In genomic region chr7:155405399-155406318, GRCh38 we compare ENCODE assay signal across 10 cellular contexts. TPM values are rescaled to one million over a fixed set of nuclear protein-coding genes. Genes with fewer than 3 reads are reported as not detected.
DNase-seq lines count a peak whose midpoint lies in the region; ATAC-seq and TF ChIP-seq lines count a peak whose summit lies in the region.
"Had no signal": no experiment of that assay in that cellular context is flagged by ENCODE, and none has a peak within 500 bp of the region (broad histone marks: within the 10 kb centered on the region; RNA-seq: fewer than 3 reads in every experiment).

No MANE protein-coding gene starts in this region.

- H3K27me3 ChIP-seq in OCI-LY3 (ENCODE audit: low read depth, low read length) = peaks cover 22% of the 10 kb centered on the region

- no peaks in the 10 kb centered on the region for H4K20me1 ChIP-seq in OCI-LY3 (ENCODE audit: insufficient read depth, low read length)

- TF ChIP-seq CTCF in OCI-LY3 (IDR thresholded peaks at IDR 0.05; ENCODE audit: low read depth, low read length) (peak; percentile 11; the same call in 1 of the 2 replicates), epithelial cell of proximal tubule (conservative IDR thresholded peaks at IDR 0.05; ENCODE audit: low read depth, low read length) (peak; percentile 40), retinal pigment epithelial cell (conservative IDR thresholded peaks at IDR 0.05; ENCODE audit: low read depth, low read length) (peak; percentile 1)

- H3K27me3 Mint-ChIP-seq in activated T-cell treated with anti-CD3 and anti-CD28 coated beads, Interleukin-2, amount 50 U/mL, for 4 hours (ENCODE audit: low read depth) = peaks cover 45% of the 10 kb centered on the region

- H3K4me3 ChIP-seq in OCI-LY3 (ENCODE audit: low read length) = no peak overlapping the region
- no peak overlapping the region for H3K4me3 ChIP-seq in epithelial cell of proximal tubule (ENCODE audit: low read depth, low read length)
- H3K4me3 ChIP-seq in retinal pigment epithelial cell (ENCODE audit: low read length) = no peak overlapping the region

- H2AFZ ChIP-seq in OCI-LY3 (ENCODE audit: low read depth, low read length) = no peak overlapping the region

- H3K36me3 ChIP-seq in OCI-LY3 (replicated peaks; ENCODE audit: low read depth, low read length) = no peaks in the 10 kb centered on the region

- H3K4me3 Mint-ChIP-seq in activated T-cell treated with anti-CD3 and anti-CD28 coated beads, Interleukin-2, amount 50 U/mL, for 4 hours = no peak overlapping the region

- H3K79me2 ChIP-seq in OCI-LY3 (ENCODE audit: low read length) = no peaks in the 10 kb centered on the region

- H3K9me3 Mint-ChIP-seq in activated T-cell treated with anti-CD3 and anti-CD28 coated beads, Interleukin-2, amount 50 U/mL, for 4 hours = no peaks in the 10 kb centered on the region

- no peaks in the 10 kb centered on the region for H3K9me3 ChIP-seq in OCI-LY3 (ENCODE audit: insufficient read depth, low read length)

- H3K4me2 ChIP-seq in OCI-LY3 (ENCODE audit: low read length) = no peak overlapping the region

- H3K4me1 ChIP-seq in OCI-LY3 (ENCODE audit: low read length) = no peaks in the 10 kb centered on the region

- peaks cover 5% of the 10 kb centered on the region for H3K4me1 Mint-ChIP-seq in activated T-cell treated with anti-CD3 and anti-CD28 coated beads, Interleukin-2, amount 50 U/mL, for 4 hours (ENCODE audit: low read depth)

- no peaks in the 10 kb centered on the region for H3K36me3 Mint-ChIP-seq in activated T-cell treated with anti-CD3 and anti-CD28 coated beads, Interleukin-2, amount 50 U/mL, for 4 hours (ENCODE audit: insufficient read depth)

- H3K27ac ChIP-seq in OCI-LY3 (ENCODE audit: low read length) = no peak overlapping the region

- ATAC-seq in HG03521 (IDR thresholded peaks at IDR 0.05; ENCODE audit: unreplicated experiment) = no peak
- no peak for ATAC-seq in activated T-cell treated with anti-CD3 and anti-CD28 coated beads, Interleukin-2, amount 50 U/mL, for 4 hours
- no peak for ATAC-seq in HG03095 (IDR thresholded peaks at IDR 0.05; ENCODE audit: unreplicated experiment)

- DNase-seq in NCI-H1417 (lab: John Stamatoyannopoulos, UW) (peak in 2 of 3 experiments; percentile 5 to 29), NCI-H1417 treated with DMSO at 0.1 percent for 48 hours (lab: John Stamatoyannopoulos, UW) (no peak), epithelial cell of proximal tubule (ENCODE audit: low read depth) (no peak), retinal pigment epithelial cell (ENCODE audit: low read depth) (no peak)
- DNase-seq in activated T-cell treated with anti-CD3 and anti-CD28 coated beads, Interleukin-2, amount 50 U/mL, for 4 hours = no peak
- DNase-seq: activated naive CD4-positive, alpha-beta T cell treated with Interleukin-2 at 50 U/mL for 16 hours; erythroblast had no signal

- no peak overlapping the region for H3K9ac ChIP-seq in OCI-LY3 (ENCODE audit: low read length)

RNA-seq across cellular contexts. Expression of gene EN2, which starts 52.3 kb away (rescaled TPM):
- not detected in 2 replicates for total RNA-seq in epithelial cell of proximal tubule
- not detected for total RNA-seq in activated T-cell treated with anti-CD3 and anti-CD28 coated beads, Interleukin-2, amount 50 U/mL, for 4 hours

Comparison
In these comparisons a context has a peak if more than half of its experiments do, and no peak if none do; other contexts are left out.
1. DNase-seq: peak in NCI-H1417 (2 of 3); none in NCI-H1417 treated with DMSO at 0.1 percent for 48 hours (single experiment), epithelial cell of proximal tubule (single experiment), retinal pigment epithelial cell (single experiment) and activated T-cell treated with anti-CD3 and anti-CD28 coated beads, Interleukin-2, amount 50 U/mL, for 4 hours (single experiment).
2. Peak in every context shown above with its lines, with median percentiles within 50 percentile points of each other: CTCF ChIP-seq.